Comparison of ENCODE assay signal across 18 cellular contexts in the genomic region with DNA sequence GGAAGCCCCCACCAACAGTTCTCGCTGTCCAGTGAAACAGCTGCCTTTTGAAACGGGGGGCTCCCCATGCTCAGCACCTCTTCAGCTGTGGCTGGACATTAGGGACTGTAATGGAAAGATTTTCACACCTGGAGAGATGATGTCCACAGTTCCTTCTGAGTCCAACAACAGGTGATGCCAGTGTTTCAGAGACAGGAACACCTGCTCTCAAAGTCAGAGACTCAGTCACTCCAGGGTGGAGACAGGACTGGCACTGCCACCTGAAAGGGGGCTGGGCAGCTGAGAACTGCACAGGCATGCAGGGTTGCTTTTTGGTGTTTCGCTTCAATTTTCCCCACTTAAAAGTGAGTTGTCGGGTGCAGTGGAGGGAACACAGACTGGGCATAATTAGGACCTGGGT.
A peak's percentile ranks its signal among the peaks of the same experiment; 100 is the strongest.
DNase-seq lines count a peak whose midpoint lies in the region; ATAC-seq and TF ChIP-seq lines count a peak whose summit lies in the region.
"Had no signal": no experiment of that assay in that cellular context is flagged by ENCODE, and none has a peak within 500 bp of the region (broad histone marks: within the 10 kb centered on the region; RNA-seq: fewer than 3 reads in every experiment).

No MANE protein-coding gene starts in this region.

- H3K23ac ChIP-seq in neuronal stem cell (ENCODE audit: low read depth, low read length, poor library complexity), result no peak overlapping the region

- H2BK12ac ChIP-seq in neuronal stem cell (ENCODE audit: low read length), result no peak overlapping the region

- no peak overlapping the region for H3K27ac ChIP-seq in neuronal stem cell (replicated peaks; ENCODE audit: low read length)
- H3K27ac ChIP-seq in tibial nerve, result peak overlapping the region in 3 of 4 donors; percentile 18 to 83 (median 76)
- H3K27ac ChIP-seq: A549, foreskin keratinocyte had no signal

- TF ChIP-seq EP300 in tibial nerve (IDR thresholded peaks at IDR 0.05), result no peak

- peaks cover 47% of the 10 kb centered on the region for H3K4me1 Mint-ChIP-seq in dendritic cell treated with granulocyte-macrophage colony-stimulating factor and Interleukin-4, amounts not matched to agents 40 ng/mL and 50 ng/mL, for 4 days (ENCODE audit: low read depth)
- H3K4me1 Mint-ChIP-seq in naive thymus-derived CD8-positive, alpha-beta T cell, result peaks cover 25 to 64% (median 48%) of the 10 kb centered on the region in 4 donors

- H3K4me2 ChIP-seq in neuronal stem cell (ENCODE audit: insufficient read depth, low read length, poor library complexity, severe bottlenecking), result no peak overlapping the region
- H3K4me2 ChIP-seq: A549 had no signal

- H3K4me3 Mint-ChIP-seq in dendritic cell treated with granulocyte-macrophage colony-stimulating factor and Interleukin-4, amounts not matched to agents 40 ng/mL and 50 ng/mL, for 4 days, result no peak overlapping the region
- no peak overlapping the region for H3K4me3 Mint-ChIP-seq in naive thymus-derived CD8-positive, alpha-beta T cell
- H3K4me3 Mint-ChIP-seq: activated naive CD8-positive, alpha-beta T cell treated with anti-CD3 and anti-CD28 coated beads, Interleukin-2, amount 10 ng/mL, durations not matched to agents 7 days and 5 days; CD4-positive, CD25-positive, alpha-beta regulatory T cell; central memory CD8-positive, alpha-beta T cell had no signal

- H2BK120ac ChIP-seq in neuronal stem cell (ENCODE audit: low read depth, low read length), result no peak overlapping the region

- H2AK5ac ChIP-seq in neuronal stem cell (ENCODE audit: low read depth, low read length), result no peak overlapping the region

- no peak for ATAC-seq in naive thymus-derived CD8-positive, alpha-beta T cell
- ATAC-seq: A549, foreskin keratinocyte had no signal

- TF ChIP-seq CTCF in tibial nerve (IDR thresholded peaks at IDR 0.05), result no peak

- H4K8ac ChIP-seq in neuronal stem cell (ENCODE audit: low read depth, low read length), result no peak overlapping the region

- POLR2A ChIA-PET in naive thymus-derived CD8-positive, alpha-beta T cell (lab: Charles Lee), result no interaction called here

- intact Hi-C loops in dendritic cell treated with granulocyte-macrophage colony-stimulating factor and Interleukin-4, amounts not matched to agents 40 ng/mL and 50 ng/mL, for 4 days (cut with micrococcal nuclease), result loop anchor here (5.0 kb wide), 1 partner anchor 75 kb away; no protein-coding TSS in a partner anchor

- WGBS in neuronal stem cell (ENCODE audit: extremely low coverage in 2 of 2, insufficient read length in 2 of 2, insufficient replicate concordance in 1 of 2), 2 donors, result no CpG with 5 or more reads among the region's 4 CpGs
- 90 to 94% methylated on average over 4 of the region's 4 CpGs for WGBS in tibial nerve, 2 donors

- H3K79me1 ChIP-seq in neuronal stem cell (ENCODE audit: low read depth, low read length), result peaks cover 1% of the 10 kb centered on the region

- H3K9me3 ChIP-seq in neuronal stem cell (replicated peaks in 1 of 2; ENCODE audit: control insufficient read depth in 2 of 2, insufficient read depth in 1 of 2, low read depth in 1 of 2, low read length in 2 of 2) (peaks cover 3 to 8% of the 10 kb centered on the region in 2 donors), tibial nerve (no peaks in the 10 kb centered on the region)
- H3K9me3 ChIP-seq: A549 had no signal

- peaks cover 22% of the 10 kb centered on the region for H3K36me3 Mint-ChIP-seq in dendritic cell treated with granulocyte-macrophage colony-stimulating factor and Interleukin-4, amounts not matched to agents 40 ng/mL and 50 ng/mL, for 4 days (ENCODE audit: low read depth)
- peaks cover 0 to 23% (median 4%) of the 10 kb centered on the region in 3 donors for H3K36me3 Mint-ChIP-seq in naive thymus-derived CD8-positive, alpha-beta T cell

- no peak overlapping the region for H2BK5ac ChIP-seq in neuronal stem cell (ENCODE audit: low read length)

- no peak overlapping the region for H4K91ac ChIP-seq in neuronal stem cell (ENCODE audit: low read depth, low read length, poor library complexity)

- no peak overlapping the region for H3K4ac ChIP-seq in neuronal stem cell (ENCODE audit: low read length)

- H3K9ac ChIP-seq in neuronal stem cell (ENCODE audit: low read depth, low read length, poor library complexity), result peak overlapping the region; percentile 75

- no peak overlapping the region for H2AFZ ChIP-seq in neuronal stem cell (ENCODE audit: low read length)

- peak overlapping the region; percentile 86 for H3K27ac Mint-ChIP-seq in dendritic cell treated with granulocyte-macrophage colony-stimulating factor and Interleukin-4, amounts not matched to agents 40 ng/mL and 50 ng/mL, for 4 days
- peak overlapping the region in 1 of 10 donors; percentile 4 for H3K27ac Mint-ChIP-seq in naive thymus-derived CD8-positive, alpha-beta T cell
- H3K27ac Mint-ChIP-seq: activated naive CD8-positive, alpha-beta T cell treated with anti-CD3 and anti-CD28 coated beads, Interleukin-2, amount 10 ng/mL, durations not matched to agents 7 days and 5 days had no signal

- no peak overlapping the region for H3K14ac ChIP-seq in neuronal stem cell (ENCODE audit: low read length)

- H3K27me3 Mint-ChIP-seq in dendritic cell treated with granulocyte-macrophage colony-stimulating factor and Interleukin-4, amounts not matched to agents 40 ng/mL and 50 ng/mL, for 4 days, result no peaks in the 10 kb centered on the region
- H3K27me3 Mint-ChIP-seq in naive thymus-derived CD8-positive, alpha-beta T cell, result no peaks in the 10 kb centered on the region
- H3K27me3 Mint-ChIP-seq: activated naive CD8-positive, alpha-beta T cell treated with anti-CD3 and anti-CD28 coated beads, Interleukin-2, amount 10 ng/mL, durations not matched to agents 7 days and 5 days; central memory CD8-positive, alpha-beta T cell had no signal

- TF ChIP-seq POLR2A in tibial nerve (IDR thresholded peaks at IDR 0.05), result no peak

- H3K9me3 Mint-ChIP-seq in dendritic cell treated with granulocyte-macrophage colony-stimulating factor and Interleukin-4, amounts not matched to agents 40 ng/mL and 50 ng/mL, for 4 days, result no peaks in the 10 kb centered on the region
- no peaks in the 10 kb centered on the region for H3K9me3 Mint-ChIP-seq in naive thymus-derived CD8-positive, alpha-beta T cell
- H3K9me3 Mint-ChIP-seq: activated naive CD8-positive, alpha-beta T cell treated with anti-CD3 and anti-CD28 coated beads, Interleukin-2, amount 10 ng/mL, durations not matched to agents 7 days and 5 days; CD4-positive, CD25-positive, alpha-beta regulatory T cell; central memory CD8-positive, alpha-beta T cell had no signal

- H2BK15ac ChIP-seq in neuronal stem cell (ENCODE audit: low read length), result no peak overlapping the region

- H3K27me3 ChIP-seq in neuronal stem cell (ENCODE audit: control insufficient read depth in 3 of 3, insufficient read depth in 3 of 3, low read depth in 1 of 3, low read length in 3 of 3) (no peaks in the 10 kb centered on the region), tibial nerve (no peaks in the 10 kb centered on the region)
- H3K27me3 ChIP-seq: foreskin keratinocyte had no signal

- peaks cover 0 to 2% of the 10 kb centered on the region in 2 donors for H3K4me1 ChIP-seq in neuronal stem cell (ENCODE audit: control insufficient read depth in 2 of 2, insufficient read depth in 1 of 2, low read depth in 1 of 2, low read length in 2 of 2)
- H3K4me1 ChIP-seq in tibial nerve, result peaks cover 0 to 33% (median 14%) of the 10 kb centered on the region in 4 donors
- H3K4me1 ChIP-seq: foreskin keratinocyte had no signal

- H3K4me3 ChIP-seq in neuronal stem cell (ENCODE audit: low read length in 2 of 2), result no peak overlapping the region
- H3K4me3 ChIP-seq in tibial nerve, result no peak overlapping the region
- H3K4me3 ChIP-seq: A549 had no signal

- H3K36me3 ChIP-seq in neuronal stem cell (replicated peaks in 1 of 2; ENCODE audit: control insufficient read depth in 2 of 2, insufficient read depth in 2 of 2, low read length in 2 of 2) (peaks cover 0 to 5% of the 10 kb centered on the region in 2 donors), tibial nerve (peaks cover 0 to 12% (median 0%) of the 10 kb centered on the region in 3 donors)

- DNase-seq in NCI-H510A treated with DMSO at 0.1 percent for 48 hours (lab: John Stamatoyannopoulos, UW), result peak; percentile 40
- no peak for DNase-seq in NCI-H510A (lab: John Stamatoyannopoulos, UW)
- DNase-seq in neuronal stem cell (ENCODE audit: low spot score), result no peak
- DNase-seq in tibial nerve (ENCODE audit: low spot score in 2 of 2), result no peak
- no peak for DNase-seq in SW 1271 (lab: John Stamatoyannopoulos, UW)
- no peak for DNase-seq in naive thymus-derived CD8-positive, alpha-beta T cell
- DNase-seq in stimulated activated CD4-positive, alpha-beta T cell treated with anti-CD3 and anti-CD28 coated beads, Interleukin-1b, Interleukin-23, amount 100 ng/mL, for 48 hours, result no peak
- DNase-seq: activated CD4-positive, alpha-beta T cell treated with anti-CD3 and anti-CD28 coated beads, Interleukin-2, amount 50 U/mL, for 48 hours; activated naive CD8-positive, alpha-beta T cell treated with anti-CD3 and anti-CD28 coated beads, Interleukin-2, amount 10 ng/mL, durations not matched to agents 7 days and 5 days; activated T-cell treated with anti-CD3 and anti-CD28 coated beads, Interleukin-2, amount 50 U/mL, for 48 hours; CD4-positive, CD25-positive, alpha-beta regulatory T cell; DMS79 treated with DMSO at 0.1 percent for 48 hours; foreskin keratinocyte; KG1; NCI-H226 had no signal

- H3K18ac ChIP-seq in neuronal stem cell (ENCODE audit: low read length), result no peak overlapping the region
